Comparison of ENCODE assay signal across 9 cellular contexts in genomic region chr16:53054670-53055485, GRCh38. TPM values are rescaled to one million over a fixed set of nuclear protein-coding genes. Genes with fewer than 3 reads are reported as not detected.
DNase-seq lines count a peak whose midpoint lies in the region; ATAC-seq, FAIRE-seq and TF ChIP-seq lines count a peak whose summit lies in the region.
"Had no signal": no experiment of that assay in that cellular context is flagged by ENCODE, and none has a peak within 500 bp of the region (broad histone marks: within the 10 kb centered on the region; RNA-seq: fewer than 3 reads in every experiment).

Gene CHD9, plus strand, starts transcription at chr16:53054991. Its CDS starts 101,099 bp downstream, at chr16:53156090.

- no peaks in the 10 kb centered on the region for H3K9me3 ChIP-seq in kidney (ENCODE audit: control insufficient read depth in 1 of 2, low read length in 2 of 2)

- no peak for FAIRE-seq in kidney (lab: Jason Lieb, UNC)
- FAIRE-seq: colon had no signal

- peak within 1 kb of the TSS; percentile 89 to 90 for H3K27ac ChIP-seq in kidney (ENCODE audit: low read depth in 2 of 2, low read length in 2 of 2)

- peaks cover 16 to 17% of the 10 kb centered on the region in 2 donors for H3K4me1 ChIP-seq in kidney (ENCODE audit: control insufficient read depth in 1 of 2, insufficient read depth in 1 of 2, low read depth in 1 of 2, low read length in 2 of 2)

- H3K9ac ChIP-seq in kidney (ENCODE audit: low read length in 2 of 2), result peak within 1 kb of the TSS; percentile 72 to 86

- DNase-seq in AG20443 (ENCODE audit: low spot score), result peak; percentile 94
- DNase-seq in NCI-H446 (lab: John Stamatoyannopoulos, UW), result peak; percentile 79 to 89
- DNase-seq in activated CD4-positive, CD25-positive, alpha-beta regulatory T cell treated with anti-CD3 and anti-CD28 coated beads, Interleukin-2, amount 50 U/mL, for 72 hours, result peak; percentile 77
- DNase-seq in cerebellar cortex (ENCODE audit: low spot score), result peak; percentile 88
- DNase-seq in kidney, result peak; percentile 95
- peak; percentile 81 for DNase-seq in stimulated activated CD4-positive, alpha-beta T cell treated with anti-CD3 and anti-CD28 coated beads, Interleukin-15, amount 100 ng/mL, for 24 hours

- peak; percentile 100 for TF ChIP-seq CTCF in kidney (IDR thresholded peaks at IDR 0.05; ENCODE audit: borderline replicate concordance, extremely low read depth, insufficient read depth)

- intact Hi-C loops in kidney (cut with DNase I), result no loop called here

- ATAC-seq in GM19025 (IDR thresholded peaks at IDR 0.05; ENCODE audit: low read depth, unreplicated experiment), result peak; percentile 86
- ATAC-seq in HG03354 (IDR thresholded peaks at IDR 0.05; ENCODE audit: poor library complexity, severe bottlenecking, unreplicated experiment), result peak; percentile 84

- H3K36me3 ChIP-seq in kidney (ENCODE audit: control insufficient read depth in 1 of 2, insufficient read depth in 2 of 2, low read length in 2 of 2), result no peaks in the 10 kb centered on the region

- peak within 1 kb of the TSS; percentile 67 to 78 for H3K4me3 ChIP-seq in kidney (ENCODE audit: low read length in 2 of 2)

RNA-seq across cellular contexts. Expression of gene CHD9, which starts in this region (rescaled TPM):
- 83.7 TPM for total RNA-seq in kidney
- polyA plus RNA-seq in kidney (ENCODE audit: insufficient read depth, low read depth, low replicate concordance), result 9.4 TPM

Comparison
In these comparisons a context has a peak if more than half of its experiments do, and no peak if none do; other contexts are left out.
1. Peak in every context shown above with its lines: DNase-seq, ATAC-seq, H3K4me3 ChIP-seq and H3K27ac ChIP-seq.